12 cellular contexts compared by ENCODE assay signal in the genomic region with DNA sequence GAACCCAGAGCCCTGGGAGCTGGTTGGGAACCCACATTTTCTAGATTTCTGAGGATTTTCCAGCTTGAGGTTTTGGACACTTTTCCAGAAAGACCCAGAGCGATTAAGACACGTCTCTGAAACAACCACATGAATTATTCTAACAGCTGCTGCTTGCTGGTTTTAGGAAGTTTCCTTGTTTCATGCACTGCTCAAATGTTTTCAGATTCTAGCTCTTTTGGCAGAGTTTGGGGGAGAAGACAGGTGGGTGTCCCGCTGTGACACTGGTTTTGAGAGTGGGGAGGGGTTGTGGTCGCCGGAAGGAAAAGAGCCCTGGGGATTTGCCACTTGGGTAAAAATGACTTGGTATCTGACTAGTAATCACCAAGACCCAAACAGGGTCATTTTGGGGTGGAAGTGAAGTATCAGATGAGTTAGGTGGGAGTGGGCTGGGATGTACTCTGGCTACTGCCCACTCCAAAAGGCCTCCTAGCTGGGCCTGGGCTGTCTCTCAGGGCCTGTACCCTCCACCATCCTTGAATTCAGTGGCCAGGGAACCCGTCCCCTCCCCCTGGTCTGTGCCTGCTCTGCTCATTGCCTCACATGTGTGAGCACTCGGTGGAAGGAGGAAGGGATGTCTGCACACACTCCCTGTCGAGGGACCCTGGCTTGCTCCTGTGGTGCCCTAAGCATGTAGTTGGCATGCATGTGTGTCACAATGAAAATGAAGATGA. TPM values are rescaled to one million over a fixed set of nuclear protein-coding genes. Genes with fewer than 3 reads are reported as not detected.
A peak's percentile ranks its signal among the peaks of the same experiment; 100 is the strongest.
DNase-seq lines count a peak whose midpoint lies in the region; ATAC-seq and TF ChIP-seq lines count a peak whose summit lies in the region.
"Had no signal": no experiment of that assay in that cellular context is flagged by ENCODE, and none has a peak within 500 bp of the region (broad histone marks: within the 10 kb centered on the region; RNA-seq: fewer than 3 reads in every experiment).

No MANE protein-coding gene starts in this region.

- peaks cover 9 to 86% (median 57%) of the 10 kb centered on the region in 4 donors for H3K4me1 Mint-ChIP-seq in CD4-positive, CD25-positive, alpha-beta regulatory T cell
- H3K4me1 Mint-ChIP-seq in activated naive CD8-positive, alpha-beta T cell treated with anti-CD3 and anti-CD28 coated beads for 36 hours: peaks cover 60% of the 10 kb centered on the region
- H3K4me1 Mint-ChIP-seq in nephron: peaks cover 48% of the 10 kb centered on the region

- H3K4me3 Mint-ChIP-seq in CD4-positive, CD25-positive, alpha-beta regulatory T cell: peak overlapping the region in 3 of 4 donors; percentile 48 to 75 (median 74)
- peak overlapping the region; percentile 15 for H3K4me3 Mint-ChIP-seq in activated naive CD8-positive, alpha-beta T cell treated with anti-CD3 and anti-CD28 coated beads for 36 hours
- peak overlapping the region in 1 of 3 experiments; percentile 38 for H3K4me3 Mint-ChIP-seq in nephron

- H3K27ac ChIP-seq in CD4-positive, CD25-positive, alpha-beta regulatory T cell (ENCODE audit: insufficient read depth, low read length, poor library complexity, severe bottlenecking): no peak overlapping the region
- peak overlapping the region; percentile 19; the same call in 1 of the 2 replicates for H3K27ac ChIP-seq in HL-60 (replicated peaks)

- 48 to 64% methylated on average over 8 of the region's 8 CpGs for WGBS in lower leg skin, 2 donors

- intact Hi-C loops in lower leg skin (cut with DNase I; ENCODE audit: low total_unique reads): no loop called here

- peaks cover 54% of the 10 kb centered on the region for H3K4me1 ChIP-seq in CD4-positive, CD25-positive, alpha-beta regulatory T cell (ENCODE audit: control insufficient read depth, insufficient read depth, low read length, poor library complexity, severe bottlenecking)

- no peaks in the 10 kb centered on the region for H3K36me3 ChIP-seq in CD4-positive, CD25-positive, alpha-beta regulatory T cell (ENCODE audit: control insufficient read depth, insufficient read depth, low read length)

- TF ChIP-seq CTCF in HL-60 (IDR thresholded peaks at IDR 0.05; ENCODE audit: insufficient read depth, low read length): no peak
- TF ChIP-seq CTCF in nephron (IDR thresholded peaks at IDR 0.05; ENCODE audit: unreplicated experiment in 3 of 3): no peak
- no peak for TF ChIP-seq CTCF in lower leg skin (IDR thresholded peaks at IDR 0.05)

- H3K9me3 ChIP-seq in CD4-positive, CD25-positive, alpha-beta regulatory T cell (ENCODE audit: control insufficient read depth in 2 of 2, low read length in 2 of 2): no peaks in the 10 kb centered on the region

- H3K36me3 Mint-ChIP-seq in CD4-positive, CD25-positive, alpha-beta regulatory T cell: peaks cover 14% of the 10 kb centered on the region
- peaks cover 36% of the 10 kb centered on the region for H3K36me3 Mint-ChIP-seq in activated naive CD8-positive, alpha-beta T cell treated with anti-CD3 and anti-CD28 coated beads for 36 hours
- peaks cover 11% of the 10 kb centered on the region for H3K36me3 Mint-ChIP-seq in nephron (ENCODE audit: low read depth)

- TF ChIP-seq POLR2A in lower leg skin (IDR thresholded peaks at IDR 0.05): no peak

- no peak overlapping the region for H3K4me3 ChIP-seq in CD4-positive, CD25-positive, alpha-beta regulatory T cell (ENCODE audit: low read depth, low read length)
- H3K4me3 ChIP-seq in HL-60 (replicated peaks; ENCODE audit: insufficient read depth, low read length) (no peak overlapping the region), lower leg skin (ENCODE audit: low read depth, poor library complexity, severe bottlenecking) (no peak overlapping the region)

- DNase-seq in CD4-positive, CD25-positive, alpha-beta regulatory T cell: no peak
- DNase-seq in HL-60 (ENCODE audit: low read depth in 1 of 2, low spot score in 1 of 2): peak in 1 of 2 experiments; percentile 35
- no peak for DNase-seq in activated naive CD8-positive, alpha-beta T cell treated with anti-CD3 and anti-CD28 coated beads for 36 hours
- DNase-seq in T1000 (lab: John Stamatoyannopoulos, UW): no peak
- no peak for DNase-seq in pons (ENCODE audit: low spot score)
- DNase-seq in lower leg skin (ENCODE audit: low spot score in 2 of 2): no peak
- no peak for DNase-seq in epidermal melanocyte (ENCODE audit: insufficient read length, low spot score)
- DNase-seq: DMS53, NCI-H2107 had no signal

- ATAC-seq in CD4-positive, CD25-positive, alpha-beta regulatory T cell (ENCODE audit: low read depth in 2 of 2): no peak
- ATAC-seq: esophagus mucosa, HepG2 had no signal

- no peaks in the 10 kb centered on the region for H3K9me3 Mint-ChIP-seq in CD4-positive, CD25-positive, alpha-beta regulatory T cell
- no peaks in the 10 kb centered on the region for H3K9me3 Mint-ChIP-seq in activated naive CD8-positive, alpha-beta T cell treated with anti-CD3 and anti-CD28 coated beads for 36 hours
- H3K9me3 Mint-ChIP-seq in nephron: no peaks in the 10 kb centered on the region

- no peaks in the 10 kb centered on the region for H3K27me3 Mint-ChIP-seq in CD4-positive, CD25-positive, alpha-beta regulatory T cell
- H3K27me3 Mint-ChIP-seq in activated naive CD8-positive, alpha-beta T cell treated with anti-CD3 and anti-CD28 coated beads for 36 hours: no peaks in the 10 kb centered on the region
- H3K27me3 Mint-ChIP-seq in nephron (ENCODE audit: low read depth): no peaks in the 10 kb centered on the region

- H3K27me3 ChIP-seq in CD4-positive, CD25-positive, alpha-beta regulatory T cell (ENCODE audit: control insufficient read depth, insufficient read depth, low read length): no peaks in the 10 kb centered on the region
- H3K27me3 ChIP-seq in HL-60 (ENCODE audit: insufficient read depth, poor library complexity, severe bottlenecking): no peaks in the 10 kb centered on the region

- H3K27ac Mint-ChIP-seq in CD4-positive, CD25-positive, alpha-beta regulatory T cell: peak overlapping the region; percentile 60 to 90 (median 78)
- peak overlapping the region; percentile 45 for H3K27ac Mint-ChIP-seq in activated naive CD8-positive, alpha-beta T cell treated with anti-CD3 and anti-CD28 coated beads for 36 hours
- H3K27ac Mint-ChIP-seq in nephron: peak overlapping the region; percentile 81 to 83 (median 82)

RNA-seq across cellular contexts. Expression of a gene that starts 13.2 kb away (rescaled TPM):
- total RNA-seq in CD4-positive, CD25-positive, alpha-beta regulatory T cell: 134 TPM
- 10 to 100 TPM in 1 of 4 donors, 1 to 10 TPM in 3; 8.1 to 13.9 (median 9.7) TPM for polyA plus RNA-seq in CD4-positive, CD25-positive, alpha-beta regulatory T cell
- 100 to 1,000 TPM; 196 to 202 TPM for total RNA-seq in activated naive CD8-positive, alpha-beta T cell treated with anti-CD3 and anti-CD28 coated beads for 36 hours
- total RNA-seq in lower leg skin: 100 to 1,000 TPM in 1 of 4 donors, 10 to 100 TPM in 3; 73.8 to 128 (median 87.7) TPM
